Comparison of ENCODE assay signal across 8 cellular contexts in the genomic region with DNA sequence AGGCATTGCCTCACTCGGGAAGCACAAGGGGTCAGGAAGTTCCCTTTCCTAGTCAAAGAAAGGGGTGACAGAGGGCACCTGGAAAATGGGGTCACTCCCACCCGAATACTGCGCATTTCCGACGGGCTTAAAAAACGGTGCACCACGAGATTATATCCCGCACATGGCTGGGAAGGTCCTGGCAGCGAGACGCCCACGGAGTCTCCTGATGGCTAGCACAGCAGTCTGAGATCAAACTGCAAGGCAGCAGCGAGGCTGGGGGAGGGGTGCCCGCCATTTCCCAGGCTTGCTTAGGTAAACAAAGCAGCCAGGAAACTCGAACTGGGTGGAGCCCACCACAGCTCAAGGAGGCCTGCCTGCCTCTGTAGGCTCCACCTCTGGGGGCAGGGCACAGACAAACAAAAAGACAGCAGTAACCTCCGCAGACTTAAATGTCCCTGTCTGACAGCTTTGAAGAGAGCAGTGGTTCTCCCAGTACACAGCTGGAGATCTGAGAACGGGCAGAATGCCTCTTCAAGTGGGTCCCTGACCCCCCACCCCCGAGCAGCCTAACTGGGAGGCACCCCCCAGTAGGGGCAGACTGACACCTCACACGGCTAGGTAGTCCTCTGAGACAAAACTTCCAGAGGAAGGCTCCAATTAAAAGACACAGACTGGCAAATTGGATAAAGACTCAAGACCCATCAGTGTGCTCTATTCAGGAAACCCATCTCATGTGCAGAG.
DNase-seq lines count a peak whose midpoint lies in the region; ATAC-seq and TF ChIP-seq lines count a peak whose summit lies in the region.
"Not testable (repeated sequence)": the region's sequence is repeated elsewhere in the genome, so short reads cannot be mapped to it uniquely, and the experiment has no call there.

No MANE protein-coding gene starts in this region.

- H2AFZ ChIP-seq in hepatocyte, result peak overlapping the region; percentile 56

- not testable (repeated sequence) for H3K27me3 Mint-ChIP-seq in CD8-positive, alpha-beta T cell (ENCODE audit: low read depth); activated B cell treated with CpG ODN at 0.5 μM for 24 hours; natural killer cell (ENCODE audit: low read depth in 2 of 2); stimulated activated naive B cell treated with anti-CD40 and anti-IgM and Interleukin-4, amounts not matched to agents 10 μg/mL and 1 μg/mL and 100 μg/mL, for 72 hours

- not testable (repeated sequence) for H3K9me2 ChIP-seq in hepatocyte (replicated peaks; ENCODE audit: insufficient read depth)

- peak in 1 of 7 experiments; percentile 12 for DNase-seq in CD8-positive, alpha-beta T cell
- DNase-seq in NCI-H2171 treated with DMSO at 0.1 percent for 48 hours (lab: John Stamatoyannopoulos, UW) (peak; percentile 26), activated gamma-delta T cell (lab: John Stamatoyannopoulos, UW) (peak; percentile 6)
- not testable (repeated sequence) for DNase-seq in activated B cell treated with CpG ODN at 0.5 μM for 24 hours; coronary artery (ENCODE audit: low spot score); hepatocyte (ENCODE audit: low spot score); natural killer cell; stimulated activated naive B cell treated with anti-CD40 and anti-IgM and Interleukin-4, amounts not matched to agents 10 μg/mL and 1 μg/mL and 100 μg/mL, for 72 hours

- not testable (repeated sequence) for H3K9me3 ChIP-seq in CD8-positive, alpha-beta T cell (ENCODE audit: low read length); hepatocyte (ENCODE audit: low read depth)

- peak overlapping the region; percentile 76 for H3K4me3 Mint-ChIP-seq in CD8-positive, alpha-beta T cell
- H3K4me3 Mint-ChIP-seq in activated B cell treated with CpG ODN at 0.5 μM for 24 hours, result peak overlapping the region; percentile 15
- peak overlapping the region; percentile 73 for H3K4me3 Mint-ChIP-seq in natural killer cell
- H3K4me3 Mint-ChIP-seq in stimulated activated naive B cell treated with anti-CD40 and anti-IgM and Interleukin-4, amounts not matched to agents 10 μg/mL and 1 μg/mL and 100 μg/mL, for 72 hours, result peak overlapping the region; percentile 61 to 77

- not testable (repeated sequence) for ATAC-seq in CD8-positive, alpha-beta T cell; activated B cell treated with CpG ODN at 0.5 μM for 24 hours (ENCODE audit: low read depth); natural killer cell; stimulated activated naive B cell treated with anti-CD40 and anti-IgM and Interleukin-4, amounts not matched to agents 10 μg/mL and 1 μg/mL and 100 μg/mL, for 72 hours (replicated peaks)

- peaks cover 12% of the 10 kb centered on the region for H3K4me1 Mint-ChIP-seq in CD8-positive, alpha-beta T cell (ENCODE audit: low read depth)
- not testable (repeated sequence) for H3K4me1 Mint-ChIP-seq in activated B cell treated with CpG ODN at 0.5 μM for 24 hours; stimulated activated naive B cell treated with anti-CD40 and anti-IgM and Interleukin-4, amounts not matched to agents 10 μg/mL and 1 μg/mL and 100 μg/mL, for 72 hours
- H3K4me1 Mint-ChIP-seq in natural killer cell, result peaks cover 31 to 41% of the 10 kb centered on the region in 2 donors

- not testable (repeated sequence) for H3K79me2 ChIP-seq in hepatocyte

- not testable (repeated sequence) for H3K9me3 Mint-ChIP-seq in CD8-positive, alpha-beta T cell; activated B cell treated with CpG ODN at 0.5 μM for 24 hours; natural killer cell; stimulated activated naive B cell treated with anti-CD40 and anti-IgM and Interleukin-4, amounts not matched to agents 10 μg/mL and 1 μg/mL and 100 μg/mL, for 72 hours

- not testable (repeated sequence) for TF ChIP-seq CTCF in CD8-positive, alpha-beta T cell (IDR thresholded peaks at IDR 0.05); activated B cell treated with CpG ODN at 0.5 μM for 24 hours (IDR thresholded peaks at IDR 0.05); coronary artery (IDR thresholded peaks at IDR 0.05); hepatocyte (IDR thresholded peaks at IDR 0.05; ENCODE audit: poor library complexity); natural killer cell (IDR thresholded peaks at IDR 0.05)

- POLR2A ChIA-PET in CD8-positive, alpha-beta T cell (lab: Charles Lee), result interaction anchor here (1.4 kb wide), 1 partner anchor 8 kb away, joined by 3 read pairs; no protein-coding TSS in a partner anchor
- POLR2A ChIA-PET in activated B cell treated with CpG ODN at 0.5 μM for 24 hours (lab: Charles Lee), result not testable (repeated sequence)

- not testable (repeated sequence) for H3K36me3 Mint-ChIP-seq in CD8-positive, alpha-beta T cell; activated B cell treated with CpG ODN at 0.5 μM for 24 hours (ENCODE audit: low read depth); natural killer cell; stimulated activated naive B cell treated with anti-CD40 and anti-IgM and Interleukin-4, amounts not matched to agents 10 μg/mL and 1 μg/mL and 100 μg/mL, for 72 hours

- peak overlapping the region; percentile 86 for H3K27ac Mint-ChIP-seq in CD8-positive, alpha-beta T cell
- H3K27ac Mint-ChIP-seq in activated B cell treated with CpG ODN at 0.5 μM for 24 hours; stimulated activated naive B cell treated with anti-CD40 and anti-IgM and Interleukin-4, amounts not matched to agents 10 μg/mL and 1 μg/mL and 100 μg/mL, for 72 hours: not testable (repeated sequence)
- peak overlapping the region; percentile 73 to 80 for H3K27ac Mint-ChIP-seq in natural killer cell

- H3K4me2 ChIP-seq in hepatocyte, result peak overlapping the region; percentile 68

- H4K20me1 ChIP-seq in hepatocyte (ENCODE audit: insufficient read depth, poor library complexity, severe bottlenecking), result not testable (repeated sequence)

- H3K27me3 ChIP-seq in CD8-positive, alpha-beta T cell (ENCODE audit: insufficient read depth, low read length); hepatocyte: not testable (repeated sequence)

- WGBS in hepatocyte (ENCODE audit: low lambda C conversion rate, missing lambda C conversion rate), result 21% methylated on average over 17 of the region's 18 CpGs

- H3K4me1 ChIP-seq in CD8-positive, alpha-beta T cell (ENCODE audit: insufficient read depth, low read length), result not testable (repeated sequence)
- peaks cover 13% of the 10 kb centered on the region for H3K4me1 ChIP-seq in hepatocyte (ENCODE audit: insufficient read depth)

- CTCF ChIA-PET in CD8-positive, alpha-beta T cell (lab: Charles Lee); activated B cell treated with CpG ODN at 0.5 μM for 24 hours (lab: Charles Lee): not testable (repeated sequence)

- intact Hi-C loops in CD8-positive, alpha-beta T cell (cut with DNase I, micrococcal nuclease); activated B cell treated with CpG ODN at 0.5 μM for 24 hours (cut with micrococcal nuclease); natural killer cell (cut with micrococcal nuclease): not testable (repeated sequence)

- peak overlapping the region; percentile 30 for H3K4me3 ChIP-seq in CD8-positive, alpha-beta T cell (ENCODE audit: low read depth, low read length)
- H3K4me3 ChIP-seq in coronary artery, result peak overlapping the region; percentile 36
- H3K4me3 ChIP-seq in hepatocyte, result not testable (repeated sequence)

- peak overlapping the region; percentile 37 for H3K27ac ChIP-seq in CD8-positive, alpha-beta T cell (ENCODE audit: low read depth, low read length)
- H3K27ac ChIP-seq in coronary artery, result peak overlapping the region in 1 of 2 donors; percentile 35
- H3K27ac ChIP-seq in hepatocyte, result not testable (repeated sequence)

- H3K36me3 ChIP-seq in CD8-positive, alpha-beta T cell (ENCODE audit: insufficient read depth, low read length); hepatocyte (replicated peaks; ENCODE audit: insufficient read depth, low read depth): not testable (repeated sequence)

Comparison
In these comparisons a context has a peak if more than half of its experiments do, and no peak if none do; other contexts are left out.
1. H3K4me3 Mint-ChIP-seq: peak in every context shown above with its lines; median percentile 76 in CD8-positive, alpha-beta T cell; 73 in natural killer cell; 69 in stimulated activated naive B cell treated with anti-CD40 and anti-IgM and Interleukin-4, amounts not matched to agents 10 μg/mL and 1 μg/mL and 100 μg/mL, for 72 hours; 15 in activated B cell treated with CpG ODN at 0.5 μM for 24 hours.